11 cellular contexts compared by ENCODE assay signal in genomic region chr1:162416909-162417308, GRCh38. TPM values are rescaled to one million over a fixed set of nuclear protein-coding genes. Genes with fewer than 3 reads are reported as not detected.
"Had no signal": no experiment of that assay in that cellular context is flagged by ENCODE, and none has a peak within 500 bp of the region (broad histone marks: within the 10 kb centered on the region; RNA-seq: fewer than 3 reads in every experiment).

No MANE protein-coding gene starts in this region.

- H3K27ac Mint-ChIP-seq: HFFc6, IgD-negative memory B cell had no signal

- H3K9ac ChIP-seq: GM23248 had no signal

- H3K9me3 Mint-ChIP-seq: HFFc6 had no signal

- H2AFZ ChIP-seq: GM23248 had no signal

- H3K4me3 Mint-ChIP-seq: HFFc6, IgD-negative memory B cell had no signal

- FAIRE-seq: HepG2 had no signal

- H3K4me3 ChIP-seq: GM23248, HAP-1 had no signal

- H3K4me1 ChIP-seq: HAP-1 had no signal

- H3K36me3 ChIP-seq: HAP-1 had no signal

- H3K27ac ChIP-seq: GM23248, HL-60 had no signal

- ATAC-seq: HCT116, HepG2 had no signal

- DNase-seq: GM23248, H7, HFFc6, KG1 had no signal

- H3K9me3 ChIP-seq: HAP-1 had no signal

RNA-seq across cellular contexts. Expression of gene SH2D1B, which starts 5.0 kb away (rescaled TPM):
- total RNA-seq: GM23248, H7, HepG2, HFFc6 had no signal
- polyA plus RNA-seq: GM23248, HepG2 had no signal

RNA-seq across cellular contexts. Expression of gene C1orf226, which starts 35.4 kb away (rescaled TPM):
- polyA plus RNA-seq: IgD-negative memory B cell had no signal

RNA-seq across cellular contexts. Expression of gene SPATA46, which starts 40.3 kb away (rescaled TPM):
- total RNA-seq: GM23248, H4, H7, HepG2, HFFc6, HT1080 had no signal
- polyA plus RNA-seq: GM23248, HepG2, IgD-negative memory B cell had no signal
